ENCODE assay signal across 16 cellular contexts in genomic region chr6:170234419-170234818, GRCh38.
"Had no signal": no experiment of that assay in that cellular context is flagged by ENCODE, and none has a peak within 500 bp of the region (broad histone marks: within the 10 kb centered on the region; RNA-seq: fewer than 3 reads in every experiment).

No MANE protein-coding gene starts in this region.

- ATAC-seq: activated naive CD4-positive, alpha-beta T cell treated with anti-CD3 and anti-CD28 coated beads, Interleukin-2, amount 50 U/mL, for 72 hours; foreskin keratinocyte; heart left ventricle; lower lobe of right lung; naive thymus-derived CD8-positive, alpha-beta T cell had no signal

- H3K36me3 Mint-ChIP-seq: activated naive CD4-positive, alpha-beta T cell treated with anti-CD3 and anti-CD28 coated beads, Interleukin-2, amount 50 U/mL, for 72 hours; naive thymus-derived CD8-positive, alpha-beta T cell had no signal

- H3K4me1 ChIP-seq: breast epithelium, foreskin keratinocyte, lower lobe of right lung, sigmoid colon, suprapubic skin, upper lobe of left lung had no signal

- H3K4me3 Mint-ChIP-seq: activated T-cell treated with anti-CD3 and anti-CD28 coated beads, Interleukin-2, amount 50 U/mL, for 24 hours; naive thymus-derived CD8-positive, alpha-beta T cell; T-helper 1 cell treated with Interleukin-12 subunit alpha and Interleukin-12 subunit beta and Interleukin-4 antibody, amounts not matched to agents 30 μg/mL and 1 μg/mL, for 36 hours had no signal

- H3K4me3 ChIP-seq: breast epithelium, heart left ventricle, lower lobe of right lung, sigmoid colon, suprapubic skin, upper lobe of left lung had no signal

- H3K9me3 ChIP-seq: breast epithelium, heart left ventricle, lower lobe of right lung, sigmoid colon, suprapubic skin, upper lobe of left lung had no signal

- DNase-seq: activated effector memory CD4-positive, alpha-beta T cell treated with anti-CD3 and anti-CD28 coated beads, Interleukin-2, amount 50 U/mL, for 16 hours; activated T-cell treated with anti-CD3 and anti-CD28 coated beads, Interleukin-2, amount 50 U/mL, for 24 hours; amniotic stem cell; foreskin keratinocyte; lower lobe of right lung; occipital lobe; sigmoid colon; stimulated activated CD4-positive, alpha-beta T cell treated with anti-CD3 and anti-CD28 coated beads, Interleukin-12 subunit alpha, Interleukin-12 subunit beta, amount 100 ng/mL, for 4 hours; stimulated activated naive CD4-positive, alpha-beta T cell; upper lobe of left lung had no signal

- H3K9me3 Mint-ChIP-seq: activated naive CD4-positive, alpha-beta T cell treated with anti-CD3 and anti-CD28 coated beads, Interleukin-2, amount 50 U/mL, for 72 hours; activated T-cell treated with anti-CD3 and anti-CD28 coated beads, Interleukin-2, amount 50 U/mL, for 24 hours; naive thymus-derived CD8-positive, alpha-beta T cell; T-helper 1 cell treated with Interleukin-12 subunit alpha and Interleukin-12 subunit beta and Interleukin-4 antibody, amounts not matched to agents 30 μg/mL and 1 μg/mL, for 36 hours had no signal

- H3K27me3 Mint-ChIP-seq: naive thymus-derived CD8-positive, alpha-beta T cell had no signal

- H3K27ac Mint-ChIP-seq: activated naive CD4-positive, alpha-beta T cell treated with anti-CD3 and anti-CD28 coated beads, Interleukin-2, amount 50 U/mL, for 72 hours; activated T-cell treated with anti-CD3 and anti-CD28 coated beads, Interleukin-2, amount 50 U/mL, for 24 hours; T-helper 1 cell treated with Interleukin-12 subunit alpha and Interleukin-12 subunit beta and Interleukin-4 antibody, amounts not matched to agents 30 μg/mL and 1 μg/mL, for 36 hours had no signal

- H3K4me1 Mint-ChIP-seq: naive thymus-derived CD8-positive, alpha-beta T cell had no signal

- H3K36me3 ChIP-seq: breast epithelium, heart left ventricle, lower lobe of right lung, sigmoid colon, suprapubic skin, upper lobe of left lung had no signal

- H3K27ac ChIP-seq: breast epithelium, foreskin keratinocyte, heart left ventricle, lower lobe of right lung, sigmoid colon, suprapubic skin, upper lobe of left lung had no signal

- H3K27me3 ChIP-seq: foreskin keratinocyte, sigmoid colon, upper lobe of left lung had no signal
